ENCODE assay signal across 7 cellular contexts in genomic region chr20:31721408-31722332, GRCh38. TPM values are rescaled to one million over a fixed set of nuclear protein-coding genes. Genes with fewer than 3 reads are reported as not detected.
A peak's percentile ranks its signal among the peaks of the same experiment; 100 is the strongest.
DNase-seq lines count a peak whose midpoint lies in the region; ATAC-seq, FAIRE-seq and TF ChIP-seq lines count a peak whose summit lies in the region.

No MANE protein-coding gene starts in this region.

- H3K4me3 Mint-ChIP-seq in naive thymus-derived CD4-positive, alpha-beta T cell = peak overlapping the region; percentile 89 to 97 (median 96)

- H2BK5ac ChIP-seq in H1 (ENCODE audit: low read depth, low read length) = peak overlapping the region; percentile 90; the same call in 1 of the 2 replicates

- peak overlapping the region; percentile 91 for H3K27ac ChIP-seq in SJSA1
- no peak overlapping the region for H3K27ac ChIP-seq in H1 (ENCODE audit: low read depth, low read length)
- peak overlapping the region; percentile 98 for H3K27ac ChIP-seq in naive thymus-derived CD4-positive, alpha-beta T cell (ENCODE audit: low read depth, low read length)

- H2BK15ac ChIP-seq in H1 (ENCODE audit: low read length) = no peak overlapping the region; the same call in 1 of the 2 replicates

- POLR2A ChIA-PET in H1 (lab: Charles Lee; ENCODE audit: partially characterized antibody) = interaction anchor here (0.8 to 9.7 kb wide), 13 partner anchors 11 to 149 kb away, joined by 3 to 108 read pairs (median 6); partner anchors contain the start of genes ID1 and TPX2
- POLR2A ChIA-PET in naive thymus-derived CD4-positive, alpha-beta T cell (lab: Charles Lee) = interaction anchor here (1.3 to 7.5 kb wide), 5 partner anchors 8 to 61 kb away, joined by 5 to 85 read pairs (median 13); no protein-coding TSS in a partner anchor

- TF ChIP-seq CTCF in HFF-Myc (IDR thresholded peaks at IDR 0.05; ENCODE audit: low read depth, low read length, missing control alignments) (no peak), H1 (IDR thresholded peaks at IDR 0.05; ENCODE audit: control extremely low read depth in 1 of 3, insufficient read depth in 1 of 3, low read depth in 1 of 3, low read length in 3 of 3) (no peak)

- no peaks in the 10 kb centered on the region; the same call in 1 of the 2 replicates for H3K79me1 ChIP-seq in H1 (ENCODE audit: low read depth, low read length)

- peak overlapping the region; percentile 86 for H2BK12ac ChIP-seq in H1 (ENCODE audit: low read depth, low read length)

- peak overlapping the region; percentile 50 for H3K4me3 ChIP-seq in HFF-Myc (replicated peaks; ENCODE audit: low read depth, low read length)
- H3K4me3 ChIP-seq in SJSA1 = peak overlapping the region; percentile 76
- peak overlapping the region; percentile 48 to 94 (median 70) for H3K4me3 ChIP-seq in H1 (ENCODE audit: extremely low read depth in 1 of 4, insufficient read depth in 2 of 4, low read depth in 3 of 4, low read length in 4 of 4)
- peak overlapping the region; percentile 92 for H3K4me3 ChIP-seq in naive thymus-derived CD4-positive, alpha-beta T cell (ENCODE audit: low read length)

- no peak overlapping the region for H3K23ac ChIP-seq in H1 (ENCODE audit: insufficient read length)

- H3K36me3 ChIP-seq in SJSA1 (peaks cover 53% of the 10 kb centered on the region), H1 (ENCODE audit: control insufficient read depth in 2 of 4, insufficient read depth in 4 of 4, low read length in 3 of 4) (peaks cover 0 to 12% (median 6%) of the 10 kb centered on the region in 4 experiments; a peak in 6 of 8 replicates)
- peaks cover 0 to 13% (median 0%) of the 10 kb centered on the region in 3 experiments for H3K36me3 ChIP-seq in naive thymus-derived CD4-positive, alpha-beta T cell (ENCODE audit: control insufficient read depth in 2 of 3, insufficient read depth in 3 of 3, low read length in 3 of 3)

- peaks cover 43 to 62% (median 55%) of the 10 kb centered on the region in 7 donors for H3K4me1 Mint-ChIP-seq in naive thymus-derived CD4-positive, alpha-beta T cell

- H2BK120ac ChIP-seq in H1 (replicated peaks; ENCODE audit: low read depth, low read length) = peak overlapping the region; percentile 65

- H4K91ac ChIP-seq in H1 (replicated peaks; ENCODE audit: insufficient read length, low read length) = peak overlapping the region; percentile 45

- DNase-seq in HFF-Myc (ENCODE audit: extremely low read depth, low read depth) = no peak
- no peak for DNase-seq in SJSA1 (ENCODE audit: low read depth in 1 of 2, low spot score in 2 of 2)
- DNase-seq in H1 (ENCODE audit: low read depth in 1 of 2, low spot score in 2 of 2) = no peak
- DNase-seq in naive thymus-derived CD4-positive, alpha-beta T cell = peak in 1 of 9 donors; percentile 40
- DNase-seq in kidney tubule cell (ENCODE audit: low spot score) = no peak
- DNase-seq in NOMO-1 (lab: John Stamatoyannopoulos, UW; ENCODE audit: unreplicated experiment in 2 of 2) = no peak

- H3K9me3 ChIP-seq in SJSA1 (replicated peaks) (no peaks in the 10 kb centered on the region), H1 (ENCODE audit: insufficient read depth in 2 of 2, low read depth in 1 of 2, low read length in 1 of 2) (no peaks in the 10 kb centered on the region)
- no peaks in the 10 kb centered on the region for H3K9me3 ChIP-seq in naive thymus-derived CD4-positive, alpha-beta T cell (ENCODE audit: control insufficient read depth in 2 of 3, low read length in 3 of 3)

- CTCF ChIA-PET in H1 (lab: Charles Lee; ENCODE audit: partially characterized antibody) = interaction anchor here (0.8 to 8.6 kb wide), 20 partner anchors 8 to 159 kb away, joined by 3 to 151 read pairs (median 8); no protein-coding TSS in a partner anchor
- CTCF ChIA-PET in naive thymus-derived CD4-positive, alpha-beta T cell (lab: Charles Lee) = interaction anchor here (0.7 to 6.1 kb wide), 5 partner anchors 42 to 109 kb away, joined by 3 to 108 read pairs (median 6); no protein-coding TSS in a partner anchor

- no peak overlapping the region for H3K56ac ChIP-seq in H1 (replicated peaks; ENCODE audit: insufficient read length, low read depth, low read length)

- peaks cover 4% of the 10 kb centered on the region for H3K23me2 ChIP-seq in H1 (ENCODE audit: low read depth, low read length)

- no peak overlapping the region for H3K4ac ChIP-seq in H1 (replicated peaks; ENCODE audit: insufficient read length, low read depth, low read length)

- H2AK5ac ChIP-seq in H1 (ENCODE audit: low read depth, low read length) = peak overlapping the region; percentile 43; the same call in 1 of the 2 replicates

- peak in 1 of 2 experiments; percentile 15; a peak in 1 of 3 replicates for TF ChIP-seq POLR2A in H1 (IDR thresholded peaks at IDR 0.05; ENCODE audit: control extremely low read depth in 1 of 2, low read depth in 2 of 2, low read length in 2 of 2)

- no peak overlapping the region for H3K14ac ChIP-seq in H1 (ENCODE audit: insufficient read length)

- peak overlapping the region; percentile 54; the same call in 1 of the 2 replicates for H3K18ac ChIP-seq in H1 (ENCODE audit: extremely low read depth, low read length)

- no peaks in the 10 kb centered on the region for H3K9me3 Mint-ChIP-seq in naive thymus-derived CD4-positive, alpha-beta T cell

- H3K9ac ChIP-seq in H1 (replicated peaks in 1 of 4; ENCODE audit: extremely low read depth in 1 of 4, low read depth in 3 of 4, low read length in 3 of 4) = peak overlapping the region; percentile 14 to 98 (median 76); a peak in 4 of 7 replicates

- peaks cover 0 to 50% (median 6%) of the 10 kb centered on the region in 5 donors for H3K36me3 Mint-ChIP-seq in naive thymus-derived CD4-positive, alpha-beta T cell

- no peaks in the 10 kb centered on the region for H3K27me3 ChIP-seq in SJSA1 (replicated peaks)
- H3K27me3 ChIP-seq in H1 (replicated peaks in 1 of 4; ENCODE audit: control insufficient read depth in 3 of 4, extremely low read depth in 1 of 4, insufficient read depth in 3 of 4, low read length in 3 of 4) = no peaks in the 10 kb centered on the region
- H3K27me3 ChIP-seq in naive thymus-derived CD4-positive, alpha-beta T cell (ENCODE audit: control insufficient read depth in 2 of 2, insufficient read depth in 2 of 2, low read length in 2 of 2) = no peaks in the 10 kb centered on the region

- peaks cover 0 to 6% of the 10 kb centered on the region in 2 experiments for H4K20me1 ChIP-seq in H1 (replicated peaks in 1 of 2; ENCODE audit: control insufficient read depth in 1 of 2, insufficient read depth in 2 of 2, low read length in 2 of 2)

- H2AFZ ChIP-seq in H1 (ENCODE audit: low read length) = no peak overlapping the region

- intact Hi-C loops in naive thymus-derived CD4-positive, alpha-beta T cell (cut with micrococcal nuclease) = loop anchor here (1.0 to 5.0 kb wide), 6 partner anchors 8 to 636 kb away; partner anchors contain the start of genes ASXL1 (in 1 of the 2) and HM13 (in 1 of the 2)

- 76% methylated on average over 23 of the region's 23 CpGs; no CpG with 5 or more reads in 1 of the 2 experiments for WGBS in H1 (ENCODE audit: extremely low coverage in 1 of 2, insufficient coverage in 1 of 2, insufficient read length in 1 of 2, insufficient replicate concordance in 2 of 2, low coverage in 1 of 2, low lambda C conversion rate in 2 of 2, missing lambda C conversion rate in 1 of 2), 2 experiments

- peaks cover 63% of the 10 kb centered on the region for H3K4me1 ChIP-seq in SJSA1 (replicated peaks)
- peaks cover 15 to 40% (median 38%) of the 10 kb centered on the region in 4 experiments for H3K4me1 ChIP-seq in H1 (replicated peaks in 1 of 4; ENCODE audit: control insufficient read depth in 3 of 4, insufficient read depth in 4 of 4, low read length in 3 of 4)
- peaks cover 31 to 45% of the 10 kb centered on the region in 2 donors for H3K4me1 ChIP-seq in naive thymus-derived CD4-positive, alpha-beta T cell (ENCODE audit: control insufficient read depth in 2 of 2, insufficient read depth in 2 of 2, low read length in 2 of 2)

- no peak for ATAC-seq in naive thymus-derived CD4-positive, alpha-beta T cell
- ATAC-seq in GM18498 (IDR thresholded peaks at IDR 0.05; ENCODE audit: unreplicated experiment) = no peak

- no peak overlapping the region for H4K5ac ChIP-seq in H1 (ENCODE audit: insufficient read length, low read depth, low read length)

- H2BK20ac ChIP-seq in H1 (ENCODE audit: low read length) = 0 out of 2 replicates have a peak overlapping the region, but pooled peaks have one; percentile 82

- H3K79me2 ChIP-seq in H1 (ENCODE audit: control insufficient read depth in 1 of 2, insufficient read depth in 2 of 2, low read length in 2 of 2) = peaks cover 13 to 54% of the 10 kb centered on the region in 2 experiments

- H4K8ac ChIP-seq in H1 (ENCODE audit: extremely low read depth, insufficient read depth, low read length) = no peak overlapping the region

- peak overlapping the region; percentile 84 to 88 for H3K4me2 ChIP-seq in H1 (ENCODE audit: insufficient read depth in 1 of 2, low read depth in 2 of 2, low read length in 2 of 2)

- FAIRE-seq in H1 (lab: Jason Lieb, UNC) = no peak

- TF ChIP-seq EP300 in H1 (IDR thresholded peaks at IDR 0.05; ENCODE audit: borderline replicate concordance in 1 of 2, low read depth in 2 of 2, low read length in 2 of 2) = no peak

- H3K27ac Mint-ChIP-seq in naive thymus-derived CD4-positive, alpha-beta T cell = peak overlapping the region; percentile 48 to 97 (median 93)

- TF ChIP-seq RAD21 in H1 (IDR thresholded peaks at IDR 0.05 in 1 of 2, conservative IDR thresholded peaks at IDR 0.05 in 1 of 2; ENCODE audit: low read depth in 2 of 2, low read length in 2 of 2) = no peak

- H3K27me3 Mint-ChIP-seq in naive thymus-derived CD4-positive, alpha-beta T cell = no peaks in the 10 kb centered on the region

RNA-seq across cellular contexts. Expression of gene BCL2L1, which starts 1.0 kb away (rescaled TPM):
- total RNA-seq in SJSA1 (2014; rRNA removed; shearing (Covaris generic)) = 103 and 106 TPM in 2 replicates
- 64.9 and 66.0 TPM in 2 replicates for total RNA-seq in H1 (2021; fragmentation: NEBNext Ultra II Directional; extraction: Animal tissue kit (Norgen Biotek cat#: 25700))
- 66.1 and 94.4 TPM in 2 replicates for polyA plus RNA-seq in H1 (2011; rRNA removed)
- 78.2 TPM for polyA plus RNA-seq in H1 (2011; cell fraction: cytosol; rRNA removed)
- polyA plus RNA-seq in H1 (2011; cell fraction: nucleus; rRNA removed) = 67.5 TPM
- polyA plus RNA-seq in H1 (2012, experiment 1 of 2) = 69.5 to 76.8 TPM (median 74.9 TPM) in 4 replicates
- 119 TPM for polyA plus RNA-seq in H1 (2012, experiment 2 of 2)
- polyA plus RNA-seq in H1 (2013, experiment 1 of 2) = 36.6 TPM
- polyA plus RNA-seq in H1 (2013, experiment 2 of 2) = 38.8 TPM
- polyA minus RNA-seq in H1 (2011; rRNA and poly(A)+ RNA removed) = 49.7 and 68.8 TPM in 2 replicates
- polyA minus RNA-seq in H1 (2011; cell fraction: cytosol; rRNA and poly(A)+ RNA removed) = 46.3 TPM
- polyA minus RNA-seq in H1 (2011; cell fraction: nucleus; rRNA and poly(A)+ RNA removed) = 57.2 TPM
- total RNA-seq in naive thymus-derived CD4-positive, alpha-beta T cell = 100 to 1,000 TPM in 1 of 5 experiments, 10 to 100 TPM in 4; 15.0 to 111 (median 19.4) TPM
- polyA plus RNA-seq in naive thymus-derived CD4-positive, alpha-beta T cell = 10 to 100 TPM; 11.5 to 12.7 TPM

RNA-seq across cellular contexts. Expression of gene TPX2, which starts 17.4 kb away (rescaled TPM):
- total RNA-seq in SJSA1 (2014; rRNA removed; shearing (Covaris generic)) = 212 and 238 TPM in 2 replicates
- total RNA-seq in H1 (2021; fragmentation: NEBNext Ultra II Directional; extraction: Animal tissue kit (Norgen Biotek cat#: 25700)) = 122 and 125 TPM in 2 replicates
- 36.5 and 43.6 TPM in 2 replicates for polyA plus RNA-seq in H1 (2011; rRNA removed)
- 59.8 TPM for polyA plus RNA-seq in H1 (2011; cell fraction: cytosol; rRNA removed)
- polyA plus RNA-seq in H1 (2011; cell fraction: nucleus; rRNA removed) = 51.2 TPM
- 97.2 to 147 TPM (median 112 TPM) in 4 replicates for polyA plus RNA-seq in H1 (2012, experiment 1 of 2)
- 15.4 TPM for polyA plus RNA-seq in H1 (2012, experiment 2 of 2)
- 96.2 TPM for polyA plus RNA-seq in H1 (2013, experiment 1 of 2)
- 91.5 TPM for polyA plus RNA-seq in H1 (2013, experiment 2 of 2)
- polyA minus RNA-seq in H1 (2011; rRNA and poly(A)+ RNA removed) = 68.9 and 76.2 TPM in 2 replicates
- polyA minus RNA-seq in H1 (2011; cell fraction: cytosol; rRNA and poly(A)+ RNA removed) = 54.8 TPM
- polyA minus RNA-seq in H1 (2011; cell fraction: nucleus; rRNA and poly(A)+ RNA removed) = 62.2 TPM
- total RNA-seq in naive thymus-derived CD4-positive, alpha-beta T cell = 10 to 100 TPM in 1 of 5 experiments, under 1 TPM in 4; 0.16 to 84.3 (median 0.43) TPM
- polyA plus RNA-seq in naive thymus-derived CD4-positive, alpha-beta T cell = under 1 TPM in 1 of 2 donors, not detected in 1; 0.09 TPM
